1 cellular context compared by ENCODE assay signal in the genomic region with DNA sequence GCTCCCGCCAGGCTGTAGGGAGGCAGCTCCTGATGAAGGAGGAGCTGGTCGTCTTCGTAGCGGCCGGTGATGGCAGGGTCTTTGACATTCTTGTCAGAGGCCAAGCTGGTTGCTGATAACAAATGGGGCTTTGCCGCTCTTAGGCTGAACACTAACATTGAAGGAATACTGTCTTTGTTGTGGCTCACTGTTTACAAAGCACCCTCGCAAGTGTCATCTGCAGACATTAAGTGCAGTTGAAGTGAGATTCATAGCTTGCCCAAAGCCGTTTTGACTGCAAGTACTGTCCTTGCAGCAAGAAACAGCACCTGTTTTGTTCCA.
A peak's percentile ranks its signal among the peaks of the same experiment; 100 is the strongest.
TF ChIP-seq lines count a peak whose summit lies in the region.

No MANE protein-coding gene starts in this region.

TF ChIP-seq in GM12878, 131 proteins besides CTCF, POLR2A, EP300 and RAD21:
- TF ChIP-seq GATAD2B (conservative IDR thresholded peaks at IDR 0.05; ENCODE audit: low read depth) (0 out of 2 replicates have a peak, but pooled peaks have one; percentile 11), NRF1 (conservative IDR thresholded peaks at IDR 0.05; ENCODE audit: low read depth, low read length) (no peak), RB1 (IDR thresholded peaks at IDR 0.05; ENCODE audit: borderline replicate concordance) (peak; percentile 9; the same call in 1 of the 2 replicates), SMARCA5 (IDR thresholded peaks at IDR 0.05) (no peak), TARDBP (IDR thresholded peaks at IDR 0.05; ENCODE audit: borderline replicate concordance) (no peak), ZSCAN29 (IDR thresholded peaks at IDR 0.05) (no peak), LARP7 (IDR thresholded peaks at IDR 0.05) (0 out of 2 replicates have a peak, but pooled peaks have one; percentile 61), MTA2 (IDR thresholded peaks at IDR 0.05; ENCODE audit: low read depth) (no peak)
- TF ChIP-seq, protein P1, sequence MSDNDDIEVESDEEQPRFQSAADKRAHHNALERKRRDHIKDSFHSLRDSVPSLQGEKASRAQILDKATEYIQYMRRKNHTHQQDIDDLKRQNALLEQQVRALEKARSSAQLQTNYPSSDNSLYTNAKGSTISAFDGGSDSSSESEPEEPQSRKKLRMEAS (IDR thresholded peaks at IDR 0.05; ENCODE audit: low read depth, low read length): no peak
- TF ChIP-seq, protein P2, sequence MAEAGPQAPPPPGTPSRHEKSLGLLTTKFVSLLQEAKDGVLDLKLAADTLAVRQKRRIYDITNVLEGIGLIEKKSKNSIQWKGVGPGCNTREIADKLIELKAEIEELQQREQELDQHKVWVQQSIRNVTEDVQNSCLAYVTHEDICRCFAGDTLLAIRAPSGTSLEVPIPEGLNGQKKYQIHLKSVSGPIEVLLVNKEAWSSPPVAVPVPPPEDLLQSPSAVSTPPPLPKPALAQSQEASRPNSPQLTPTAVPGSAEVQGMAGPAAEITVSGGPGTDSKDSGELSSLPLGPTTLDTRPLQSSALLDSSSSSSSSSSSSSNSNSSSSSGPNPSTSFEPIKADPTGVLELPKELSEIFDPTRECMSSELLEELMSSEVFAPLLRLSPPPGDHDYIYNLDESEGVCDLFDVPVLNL (IDR thresholded peaks at IDR 0.05; ENCODE audit: low read depth, low read length): no peak
